In the genomic region with DNA sequence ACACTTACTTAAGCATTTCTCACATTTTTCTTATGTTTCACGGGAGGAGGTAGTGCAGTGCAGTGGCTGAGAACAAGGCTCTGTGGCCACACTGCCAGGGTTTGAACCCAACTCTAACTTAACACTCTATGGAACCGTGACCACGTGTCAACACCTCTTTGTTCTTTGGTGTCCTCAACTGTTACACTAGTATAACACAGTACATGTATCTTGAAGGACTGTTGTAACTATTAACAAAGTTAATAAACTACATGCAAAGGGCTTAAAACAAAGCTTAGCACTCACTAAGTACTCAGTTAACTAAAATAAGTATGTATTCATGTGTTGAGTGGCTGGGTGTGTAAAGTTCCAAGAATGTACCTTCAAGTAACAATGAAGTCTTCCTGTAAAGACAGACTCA, we compare ENCODE assay signal across 2 cellular contexts.
TF ChIP-seq lines count a peak whose summit lies in the region.

No MANE protein-coding gene starts in this region.

TF ChIP-seq in H1, 55 proteins besides CTCF, POLR2A, EP300 and RAD21:
- TF ChIP-seq CREB1 (IDR thresholded peaks at IDR 0.05) (no peak), SP1 (IDR thresholded peaks at IDR 0.05; ENCODE audit: low read depth, low read length) (no peak), EZH2 (IDR thresholded peaks at IDR 0.05; ENCODE audit: low read depth, low read length, severe bottlenecking) (no peak), JUND (IDR thresholded peaks at IDR 0.05; ENCODE audit: low read length) (no peak), RXRA (IDR thresholded peaks at IDR 0.05; ENCODE audit: insufficient read depth, low read depth, low read length) (no peak), NANOG (IDR thresholded peaks at IDR 0.05; ENCODE audit: insufficient read depth, low read depth, low read length, poor library complexity, severe bottlenecking) (no peak), BCL11A (IDR thresholded peaks at IDR 0.05; ENCODE audit: low read depth in 2 of 2, low read length in 2 of 2) (no peak), GABPA (IDR thresholded peaks at IDR 0.05; ENCODE audit: borderline replicate concordance, insufficient read depth, low read length) (no peak), SIN3A (conservative IDR thresholded peaks at IDR 0.05 in 1 of 2, IDR thresholded peaks at IDR 0.05 in 1 of 2; ENCODE audit: low read depth in 1 of 2, low read length in 2 of 2) (no peak), POU5F1 (IDR thresholded peaks at IDR 0.05; ENCODE audit: low read depth, low read length) (no peak), CHD1 (IDR thresholded peaks at IDR 0.05; ENCODE audit: low read depth, low read length) (no peak)

TF ChIP-seq in SK-N-SH treated with all-trans-retinoic acid at 6 μM for 48 hours, 23 proteins besides CTCF, POLR2A, EP300 and RAD21:
- TF ChIP-seq ARNTL (CRISPR knock-in tag; IDR thresholded peaks at IDR 0.05; ENCODE audit: borderline replicate concordance, low read depth): no peak
- TF ChIP-seq SNAI2 (CRISPR knock-in tag; IDR thresholded peaks at IDR 0.05): no peak
- no peak for TF ChIP-seq CSRNP3 (CRISPR knock-in tag; IDR thresholded peaks at IDR 0.05)
- no peak for TF ChIP-seq ZNF8 (CRISPR knock-in tag; IDR thresholded peaks at IDR 0.05)
- TF ChIP-seq CSDC2 (CRISPR knock-in tag; IDR thresholded peaks at IDR 0.05): no peak
- no peak for TF ChIP-seq PPARA (CRISPR knock-in tag; IDR thresholded peaks at IDR 0.05; ENCODE audit: borderline replicate concordance)
- no peak for TF ChIP-seq TSHZ2 (CRISPR knock-in tag; IDR thresholded peaks at IDR 0.05)
- no peak for TF ChIP-seq ZC3H10 (CRISPR knock-in tag; IDR thresholded peaks at IDR 0.05)
- no peak for TF ChIP-seq BACH2 (CRISPR knock-in tag; IDR thresholded peaks at IDR 0.05; ENCODE audit: borderline replicate concordance)
- TF ChIP-seq GLIS3 (CRISPR knock-in tag; IDR thresholded peaks at IDR 0.05): no peak
- no peak for TF ChIP-seq ZNF565 (CRISPR knock-in tag; conservative IDR thresholded peaks at IDR 0.05; ENCODE audit: low read depth)
- TF ChIP-seq OSR1 (CRISPR knock-in tag; IDR thresholded peaks at IDR 0.05): no peak
- TF ChIP-seq ZFP3 (CRISPR knock-in tag; IDR thresholded peaks at IDR 0.05): no peak
- TF ChIP-seq RARB (CRISPR knock-in tag; IDR thresholded peaks at IDR 0.05): no peak
- TF ChIP-seq ISL1 (CRISPR knock-in tag; IDR thresholded peaks at IDR 0.05): no peak
- TF ChIP-seq TOX (CRISPR knock-in tag; IDR thresholded peaks at IDR 0.05; ENCODE audit: borderline replicate concordance): no peak
